In the genomic region with DNA sequence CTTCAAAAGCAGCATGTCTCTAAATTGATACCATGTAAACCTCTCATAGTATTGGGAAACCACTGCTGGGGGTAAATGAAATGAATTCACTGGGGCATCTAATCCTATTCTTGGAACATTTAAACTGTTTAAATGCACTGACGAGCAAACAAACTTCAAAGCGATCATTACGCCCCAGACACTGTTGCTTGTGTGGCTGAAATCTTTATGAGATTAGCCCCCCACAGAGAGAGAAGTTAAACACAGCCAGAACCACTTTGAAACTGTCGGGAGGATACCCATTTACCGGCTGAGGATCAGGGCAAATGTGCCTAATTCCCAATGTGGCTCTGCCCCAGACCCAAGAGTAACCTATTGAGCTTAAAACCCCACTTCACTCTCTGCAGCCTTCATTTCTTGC, we compare ENCODE assay signal across 1 cellular context.
TF ChIP-seq lines count a peak whose summit lies in the region.

No MANE protein-coding gene starts in this region.

TF ChIP-seq in HEK293, 187 proteins besides CTCF, POLR2A, EP300 and RAD21 (continued from another document and continues in another):
- TF ChIP-seq ZNF24 (tag by site-specific recombination; IDR thresholded peaks at IDR 0.05) (0 out of 2 replicates have a peak, but pooled peaks have one; percentile 25), REPIN1 (tag by site-specific recombination; IDR thresholded peaks at IDR 0.05; ENCODE audit: low read depth) (no peak), ZNF341 (tag by site-specific recombination; IDR thresholded peaks at IDR 0.05; ENCODE audit: low read depth) (no peak), SP3 (tag by site-specific recombination; IDR thresholded peaks at IDR 0.05) (no peak), SCRT1 (tag by site-specific recombination; IDR thresholded peaks at IDR 0.05; ENCODE audit: borderline replicate concordance) (peak; percentile 66; the same call in 1 of the 2 replicates), ZNF624 (tag by site-specific recombination; IDR thresholded peaks at IDR 0.05) (no peak), ZNF600 (tag by site-specific recombination; IDR thresholded peaks at IDR 0.05) (no peak), TCF7L2 (IDR thresholded peaks at IDR 0.05; ENCODE audit: borderline replicate concordance, low read depth, low read length) (peak; percentile 95), ZSCAN30 (tag by site-specific recombination; IDR thresholded peaks at IDR 0.05) (0 out of 2 replicates have a peak, but pooled peaks have one; percentile 25), OSR2 (tag by site-specific recombination; IDR thresholded peaks at IDR 0.05) (peak; percentile 41; the same call in 1 of the 2 replicates), ZNF843 (tag by site-specific recombination; IDR thresholded peaks at IDR 0.05) (peak; percentile 73), ZNF621 (tag by site-specific recombination; IDR thresholded peaks at IDR 0.05) (no peak), SP7 (tag by site-specific recombination; IDR thresholded peaks at IDR 0.05) (no peak), ZFHX2 (tag by site-specific recombination; conservative IDR thresholded peaks at IDR 0.05) (no peak), KLF16 (tag by site-specific recombination; IDR thresholded peaks at IDR 0.05) (no peak), GLI2 (tag by site-specific recombination; IDR thresholded peaks at IDR 0.05; ENCODE audit: borderline replicate concordance, low read depth) (0 out of 2 replicates have a peak, but pooled peaks have one; percentile 30), GLIS1 (tag by site-specific recombination; IDR thresholded peaks at IDR 0.05) (peak; percentile 98)
- TF ChIP-seq, protein P1, sequence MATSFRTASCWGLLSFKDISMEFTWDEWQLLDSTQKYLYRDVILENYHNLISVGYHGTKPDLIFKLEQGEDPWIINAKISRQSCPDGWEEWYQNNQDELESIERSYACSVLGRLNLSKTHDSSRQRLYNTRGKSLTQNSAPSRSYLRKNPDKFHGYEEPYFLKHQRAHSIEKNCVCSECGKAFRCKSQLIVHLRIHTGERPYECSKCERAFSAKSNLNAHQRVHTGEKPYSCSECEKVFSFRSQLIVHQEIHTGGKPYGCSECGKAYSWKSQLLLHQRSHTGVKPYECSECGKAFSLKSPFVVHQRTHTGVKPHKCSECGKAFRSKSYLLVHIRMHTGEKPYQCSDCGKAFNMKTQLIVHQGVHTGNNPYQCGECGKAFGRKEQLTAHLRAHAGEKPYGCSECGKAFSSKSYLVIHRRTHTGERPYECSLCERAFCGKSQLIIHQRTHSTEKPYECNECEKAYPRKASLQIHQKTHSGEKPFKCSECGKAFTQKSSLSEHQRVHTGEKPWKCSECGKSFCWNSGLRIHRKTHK (tag by site-specific recombination; IDR thresholded peaks at IDR 0.05), result no peak
- TF ChIP-seq, protein P2, sequence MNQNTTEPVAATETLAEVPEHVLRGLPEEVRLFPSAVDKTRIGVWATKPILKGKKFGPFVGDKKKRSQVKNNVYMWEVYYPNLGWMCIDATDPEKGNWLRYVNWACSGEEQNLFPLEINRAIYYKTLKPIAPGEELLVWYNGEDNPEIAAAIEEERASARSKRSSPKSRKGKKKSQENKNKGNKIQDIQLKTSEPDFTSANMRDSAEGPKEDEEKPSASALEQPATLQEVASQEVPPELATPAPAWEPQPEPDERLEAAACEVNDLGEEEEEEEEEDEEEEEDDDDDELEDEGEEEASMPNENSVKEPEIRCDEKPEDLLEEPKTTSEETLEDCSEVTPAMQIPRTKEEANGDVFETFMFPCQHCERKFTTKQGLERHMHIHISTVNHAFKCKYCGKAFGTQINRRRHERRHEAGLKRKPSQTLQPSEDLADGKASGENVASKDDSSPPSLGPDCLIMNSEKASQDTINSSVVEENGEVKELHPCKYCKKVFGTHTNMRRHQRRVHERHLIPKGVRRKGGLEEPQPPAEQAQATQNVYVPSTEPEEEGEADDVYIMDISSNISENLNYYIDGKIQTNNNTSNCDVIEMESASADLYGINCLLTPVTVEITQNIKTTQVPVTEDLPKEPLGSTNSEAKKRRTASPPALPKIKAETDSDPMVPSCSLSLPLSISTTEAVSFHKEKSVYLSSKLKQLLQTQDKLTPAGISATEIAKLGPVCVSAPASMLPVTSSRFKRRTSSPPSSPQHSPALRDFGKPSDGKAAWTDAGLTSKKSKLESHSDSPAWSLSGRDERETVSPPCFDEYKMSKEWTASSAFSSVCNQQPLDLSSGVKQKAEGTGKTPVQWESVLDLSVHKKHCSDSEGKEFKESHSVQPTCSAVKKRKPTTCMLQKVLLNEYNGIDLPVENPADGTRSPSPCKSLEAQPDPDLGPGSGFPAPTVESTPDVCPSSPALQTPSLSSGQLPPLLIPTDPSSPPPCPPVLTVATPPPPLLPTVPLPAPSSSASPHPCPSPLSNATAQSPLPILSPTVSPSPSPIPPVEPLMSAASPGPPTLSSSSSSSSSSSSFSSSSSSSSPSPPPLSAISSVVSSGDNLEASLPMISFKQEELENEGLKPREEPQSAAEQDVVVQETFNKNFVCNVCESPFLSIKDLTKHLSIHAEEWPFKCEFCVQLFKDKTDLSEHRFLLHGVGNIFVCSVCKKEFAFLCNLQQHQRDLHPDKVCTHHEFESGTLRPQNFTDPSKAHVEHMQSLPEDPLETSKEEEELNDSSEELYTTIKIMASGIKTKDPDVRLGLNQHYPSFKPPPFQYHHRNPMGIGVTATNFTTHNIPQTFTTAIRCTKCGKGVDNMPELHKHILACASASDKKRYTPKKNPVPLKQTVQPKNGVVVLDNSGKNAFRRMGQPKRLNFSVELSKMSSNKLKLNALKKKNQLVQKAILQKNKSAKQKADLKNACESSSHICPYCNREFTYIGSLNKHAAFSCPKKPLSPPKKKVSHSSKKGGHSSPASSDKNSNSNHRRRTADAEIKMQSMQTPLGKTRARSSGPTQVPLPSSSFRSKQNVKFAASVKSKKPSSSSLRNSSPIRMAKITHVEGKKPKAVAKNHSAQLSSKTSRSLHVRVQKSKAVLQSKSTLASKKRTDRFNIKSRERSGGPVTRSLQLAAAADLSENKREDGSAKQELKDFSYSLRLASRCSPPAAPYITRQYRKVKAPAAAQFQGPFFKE (tag by site-specific recombination; IDR thresholded peaks at IDR 0.05; ENCODE audit: borderline replicate concordance), result no peak
- TF ChIP-seq, protein P3, sequence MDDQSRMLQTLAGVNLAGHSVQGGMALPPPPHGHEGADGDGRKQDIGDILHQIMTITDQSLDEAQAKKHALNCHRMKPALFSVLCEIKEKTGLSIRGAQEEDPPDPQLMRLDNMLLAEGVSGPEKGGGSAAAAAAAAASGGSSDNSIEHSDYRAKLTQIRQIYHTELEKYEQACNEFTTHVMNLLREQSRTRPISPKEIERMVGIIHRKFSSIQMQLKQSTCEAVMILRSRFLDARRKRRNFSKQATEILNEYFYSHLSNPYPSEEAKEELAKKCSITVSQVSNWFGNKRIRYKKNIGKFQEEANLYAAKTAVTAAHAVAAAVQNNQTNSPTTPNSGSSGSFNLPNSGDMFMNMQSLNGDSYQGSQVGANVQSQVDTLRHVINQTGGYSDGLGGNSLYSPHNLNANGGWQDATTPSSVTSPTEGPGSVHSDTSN (CRISPR knock-in tag; IDR thresholded peaks at IDR 0.05), result no peak
- TF ChIP-seq, protein P4, sequence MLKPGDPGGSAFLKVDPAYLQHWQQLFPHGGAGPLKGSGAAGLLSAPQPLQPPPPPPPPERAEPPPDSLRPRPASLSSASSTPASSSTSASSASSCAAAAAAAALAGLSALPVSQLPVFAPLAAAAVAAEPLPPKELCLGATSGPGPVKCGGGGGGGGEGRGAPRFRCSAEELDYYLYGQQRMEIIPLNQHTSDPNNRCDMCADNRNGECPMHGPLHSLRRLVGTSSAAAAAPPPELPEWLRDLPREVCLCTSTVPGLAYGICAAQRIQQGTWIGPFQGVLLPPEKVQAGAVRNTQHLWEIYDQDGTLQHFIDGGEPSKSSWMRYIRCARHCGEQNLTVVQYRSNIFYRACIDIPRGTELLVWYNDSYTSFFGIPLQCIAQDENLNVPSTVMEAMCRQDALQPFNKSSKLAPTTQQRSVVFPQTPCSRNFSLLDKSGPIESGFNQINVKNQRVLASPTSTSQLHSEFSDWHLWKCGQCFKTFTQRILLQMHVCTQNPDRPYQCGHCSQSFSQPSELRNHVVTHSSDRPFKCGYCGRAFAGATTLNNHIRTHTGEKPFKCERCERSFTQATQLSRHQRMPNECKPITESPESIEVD (tag by site-specific recombination; IDR thresholded peaks at IDR 0.05), result peak; percentile 75
- TF ChIP-seq, protein P5, sequence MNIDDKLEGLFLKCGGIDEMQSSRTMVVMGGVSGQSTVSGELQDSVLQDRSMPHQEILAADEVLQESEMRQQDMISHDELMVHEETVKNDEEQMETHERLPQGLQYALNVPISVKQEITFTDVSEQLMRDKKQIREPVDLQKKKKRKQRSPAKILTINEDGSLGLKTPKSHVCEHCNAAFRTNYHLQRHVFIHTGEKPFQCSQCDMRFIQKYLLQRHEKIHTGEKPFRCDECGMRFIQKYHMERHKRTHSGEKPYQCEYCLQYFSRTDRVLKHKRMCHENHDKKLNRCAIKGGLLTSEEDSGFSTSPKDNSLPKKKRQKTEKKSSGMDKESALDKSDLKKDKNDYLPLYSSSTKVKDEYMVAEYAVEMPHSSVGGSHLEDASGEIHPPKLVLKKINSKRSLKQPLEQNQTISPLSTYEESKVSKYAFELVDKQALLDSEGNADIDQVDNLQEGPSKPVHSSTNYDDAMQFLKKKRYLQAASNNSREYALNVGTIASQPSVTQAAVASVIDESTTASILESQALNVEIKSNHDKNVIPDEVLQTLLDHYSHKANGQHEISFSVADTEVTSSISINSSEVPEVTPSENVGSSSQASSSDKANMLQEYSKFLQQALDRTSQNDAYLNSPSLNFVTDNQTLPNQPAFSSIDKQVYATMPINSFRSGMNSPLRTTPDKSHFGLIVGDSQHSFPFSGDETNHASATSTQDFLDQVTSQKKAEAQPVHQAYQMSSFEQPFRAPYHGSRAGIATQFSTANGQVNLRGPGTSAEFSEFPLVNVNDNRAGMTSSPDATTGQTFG (tag by site-specific recombination; IDR thresholded peaks at IDR 0.05; ENCODE audit: borderline replicate concordance), result no peak
- TF ChIP-seq, protein P6, sequence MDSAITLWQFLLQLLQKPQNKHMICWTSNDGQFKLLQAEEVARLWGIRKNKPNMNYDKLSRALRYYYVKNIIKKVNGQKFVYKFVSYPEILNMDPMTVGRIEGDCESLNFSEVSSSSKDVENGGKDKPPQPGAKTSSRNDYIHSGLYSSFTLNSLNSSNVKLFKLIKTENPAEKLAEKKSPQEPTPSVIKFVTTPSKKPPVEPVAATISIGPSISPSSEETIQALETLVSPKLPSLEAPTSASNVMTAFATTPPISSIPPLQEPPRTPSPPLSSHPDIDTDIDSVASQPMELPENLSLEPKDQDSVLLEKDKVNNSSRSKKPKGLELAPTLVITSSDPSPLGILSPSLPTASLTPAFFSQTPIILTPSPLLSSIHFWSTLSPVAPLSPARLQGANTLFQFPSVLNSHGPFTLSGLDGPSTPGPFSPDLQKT (IDR thresholded peaks at IDR 0.05; ENCODE audit: borderline replicate concordance, low read depth, low read length), result no peak
- TF ChIP-seq, protein P7, sequence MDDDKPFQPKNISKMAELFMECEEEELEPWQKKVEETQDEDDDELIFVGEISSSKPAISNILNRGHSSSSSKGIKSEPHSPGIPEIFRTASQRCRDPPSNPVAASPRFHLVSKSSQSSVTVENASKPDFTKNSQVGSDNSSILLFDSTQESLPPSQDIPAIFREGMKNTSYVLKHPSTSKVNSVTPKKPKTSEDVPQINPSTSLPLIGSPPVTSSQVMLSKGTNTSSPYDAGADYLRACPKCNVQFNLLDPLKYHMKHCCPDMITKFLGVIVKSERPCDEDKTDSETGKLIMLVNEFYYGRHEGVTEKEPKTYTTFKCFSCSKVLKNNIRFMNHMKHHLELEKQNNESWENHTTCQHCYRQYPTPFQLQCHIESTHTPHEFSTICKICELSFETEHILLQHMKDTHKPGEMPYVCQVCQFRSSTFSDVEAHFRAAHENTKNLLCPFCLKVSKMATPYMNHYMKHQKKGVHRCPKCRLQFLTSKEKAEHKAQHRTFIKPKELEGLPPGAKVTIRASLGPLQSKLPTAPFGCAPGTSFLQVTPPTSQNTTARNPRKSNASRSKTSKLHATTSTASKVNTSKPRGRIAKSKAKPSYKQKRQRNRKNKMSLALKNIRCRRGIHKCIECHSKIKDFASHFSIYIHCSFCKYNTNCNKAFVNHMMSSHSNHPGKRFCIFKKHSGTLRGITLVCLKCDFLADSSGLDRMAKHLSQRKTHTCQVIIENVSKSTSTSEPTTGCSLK (tag by site-specific recombination; IDR thresholded peaks at IDR 0.05), result no peak
- TF ChIP-seq, protein P8, sequence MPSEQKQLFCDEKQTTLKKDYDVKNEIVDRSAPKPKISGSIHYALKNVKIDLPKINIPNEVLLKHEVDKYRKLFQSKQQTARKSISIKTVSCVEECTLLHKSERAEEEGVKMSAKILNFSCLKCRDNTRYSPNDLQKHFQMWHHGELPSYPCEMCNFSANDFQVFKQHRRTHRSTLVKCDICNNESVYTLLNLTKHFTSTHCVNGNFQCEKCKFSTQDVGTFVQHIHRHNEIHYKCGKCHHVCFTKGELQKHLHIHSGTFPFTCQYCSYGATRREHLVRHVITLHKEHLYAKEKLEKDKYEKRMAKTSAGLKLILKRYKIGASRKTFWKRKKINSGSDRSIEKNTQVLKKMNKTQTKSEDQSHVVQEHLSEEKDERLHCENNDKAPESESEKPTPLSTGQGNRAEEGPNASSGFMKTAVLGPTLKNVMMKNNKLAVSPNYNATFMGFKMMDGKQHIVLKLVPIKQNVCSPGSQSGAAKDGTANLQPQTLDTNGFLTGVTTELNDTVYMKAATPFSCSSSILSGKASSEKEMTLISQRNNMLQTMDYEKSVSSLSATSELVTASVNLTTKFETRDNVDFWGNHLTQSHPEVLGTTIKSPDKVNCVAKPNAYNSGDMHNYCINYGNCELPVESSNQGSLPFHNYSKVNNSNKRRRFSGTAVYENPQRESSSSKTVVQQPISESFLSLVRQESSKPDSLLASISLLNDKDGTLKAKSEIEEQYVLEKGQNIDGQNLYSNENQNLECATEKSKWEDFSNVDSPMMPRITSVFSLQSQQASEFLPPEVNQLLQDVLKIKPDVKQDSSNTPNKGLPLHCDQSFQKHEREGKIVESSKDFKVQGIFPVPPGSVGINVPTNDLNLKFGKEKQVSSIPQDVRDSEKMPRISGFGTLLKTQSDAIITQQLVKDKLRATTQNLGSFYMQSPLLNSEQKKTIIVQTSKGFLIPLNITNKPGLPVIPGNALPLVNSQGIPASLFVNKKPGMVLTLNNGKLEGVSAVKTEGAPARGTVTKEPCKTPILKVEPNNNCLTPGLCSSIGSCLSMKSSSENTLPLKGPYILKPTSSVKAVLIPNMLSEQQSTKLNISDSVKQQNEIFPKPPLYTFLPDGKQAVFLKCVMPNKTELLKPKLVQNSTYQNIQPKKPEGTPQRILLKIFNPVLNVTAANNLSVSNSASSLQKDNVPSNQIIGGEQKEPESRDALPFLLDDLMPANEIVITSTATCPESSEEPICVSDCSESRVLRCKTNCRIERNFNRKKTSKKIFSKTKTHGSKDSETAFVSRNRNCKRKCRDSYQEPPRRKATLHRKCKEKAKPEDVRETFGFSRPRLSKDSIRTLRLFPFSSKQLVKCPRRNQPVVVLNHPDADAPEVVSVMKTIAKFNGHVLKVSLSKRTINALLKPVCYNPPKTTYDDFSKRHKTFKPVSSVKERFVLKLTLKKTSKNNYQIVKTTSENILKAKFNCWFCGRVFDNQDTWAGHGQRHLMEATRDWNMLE (tag by site-specific recombination; conservative IDR thresholded peaks at IDR 0.05; ENCODE audit: low read depth), result no peak
- TF ChIP-seq, protein P9, sequence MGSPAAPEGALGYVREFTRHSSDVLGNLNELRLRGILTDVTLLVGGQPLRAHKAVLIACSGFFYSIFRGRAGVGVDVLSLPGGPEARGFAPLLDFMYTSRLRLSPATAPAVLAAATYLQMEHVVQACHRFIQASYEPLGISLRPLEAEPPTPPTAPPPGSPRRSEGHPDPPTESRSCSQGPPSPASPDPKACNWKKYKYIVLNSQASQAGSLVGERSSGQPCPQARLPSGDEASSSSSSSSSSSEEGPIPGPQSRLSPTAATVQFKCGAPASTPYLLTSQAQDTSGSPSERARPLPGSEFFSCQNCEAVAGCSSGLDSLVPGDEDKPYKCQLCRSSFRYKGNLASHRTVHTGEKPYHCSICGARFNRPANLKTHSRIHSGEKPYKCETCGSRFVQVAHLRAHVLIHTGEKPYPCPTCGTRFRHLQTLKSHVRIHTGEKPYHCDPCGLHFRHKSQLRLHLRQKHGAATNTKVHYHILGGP (tag by site-specific recombination; IDR thresholded peaks at IDR 0.05), result no peak
